8 cellular contexts compared by ENCODE assay signal in genomic region chr3:193572426-193572908, GRCh38. TPM values are rescaled to one million over a fixed set of nuclear protein-coding genes. Genes with fewer than 3 reads are reported as not detected.
DNase-seq lines count a peak whose midpoint lies in the region; ATAC-seq and TF ChIP-seq lines count a peak whose summit lies in the region.

No MANE protein-coding gene starts in this region.

- H3K36me3 ChIP-seq in CD4-positive, CD25-positive, alpha-beta regulatory T cell (ENCODE audit: control insufficient read depth, insufficient read depth, low read length) = no peaks in the 10 kb centered on the region
- no peaks in the 10 kb centered on the region for H3K36me3 ChIP-seq in lung (ENCODE audit: control insufficient read depth in 2 of 2, insufficient read depth in 2 of 2, low read length in 2 of 2)

- no peak overlapping the region for H3K4me3 ChIP-seq in CD4-positive, CD25-positive, alpha-beta regulatory T cell (ENCODE audit: low read depth, low read length)
- no peak overlapping the region for H3K4me3 ChIP-seq in lung

- 9 to 12% methylated on average over 10 of the region's 10 CpGs for WGBS in lung, 2 donors

- H3K9me3 ChIP-seq in CD4-positive, CD25-positive, alpha-beta regulatory T cell (ENCODE audit: control insufficient read depth in 2 of 2, low read length in 2 of 2) = no peaks in the 10 kb centered on the region
- no peaks in the 10 kb centered on the region for H3K9me3 ChIP-seq in lung (ENCODE audit: control insufficient read depth in 2 of 2, insufficient read depth in 1 of 2, low read length in 1 of 2)

- no peak for ATAC-seq in CD4-positive, CD25-positive, alpha-beta regulatory T cell (ENCODE audit: low read depth in 2 of 2)
- ATAC-seq in GM19351 (IDR thresholded peaks at IDR 0.05; ENCODE audit: unreplicated experiment) (peak; percentile 91), HG03442 (IDR thresholded peaks at IDR 0.05; ENCODE audit: unreplicated experiment) (peak; percentile 78), lung (ENCODE audit: insufficient read depth, low FRiP score) (peak; percentile 55)

- H3K27me3 Mint-ChIP-seq in CD4-positive, CD25-positive, alpha-beta regulatory T cell = peaks cover 17% of the 10 kb centered on the region

- peak; percentile 9 to 69 (median 35) for DNase-seq in CD4-positive, CD25-positive, alpha-beta regulatory T cell
- DNase-seq in NCI-H460 (ENCODE audit: extremely low read depth, low read depth) (peak; percentile 54), dermis microvascular lymphatic vessel endothelial cell (ENCODE audit: low read depth in 2 of 2) (peak; percentile 44 to 68), lung (ENCODE audit: low spot score) (peak; percentile 66)
- peak; percentile 10 to 44 for DNase-seq in activated CD4-positive, alpha-beta T cell treated with anti-CD3 and anti-CD28 coated beads for 24 hours (ENCODE audit: low read depth in 2 of 2)
- DNase-seq in stimulated activated naive CD4-positive, alpha-beta T cell treated with Interleukin-2 at 50 U/mL for 16 hours (lab: John Stamatoyannopoulos, UW) = peak; percentile 18

- H3K27ac Mint-ChIP-seq in CD4-positive, CD25-positive, alpha-beta regulatory T cell = no peak overlapping the region

- no peaks in the 10 kb centered on the region for H3K9me3 Mint-ChIP-seq in CD4-positive, CD25-positive, alpha-beta regulatory T cell

- H3K4me1 ChIP-seq in CD4-positive, CD25-positive, alpha-beta regulatory T cell (ENCODE audit: control insufficient read depth, insufficient read depth, low read length, poor library complexity, severe bottlenecking) = no peaks in the 10 kb centered on the region
- no peaks in the 10 kb centered on the region for H3K4me1 ChIP-seq in lung (ENCODE audit: control insufficient read depth in 2 of 2, insufficient read depth in 2 of 2, low read length in 2 of 2)

- no peaks in the 10 kb centered on the region for H3K27me3 ChIP-seq in CD4-positive, CD25-positive, alpha-beta regulatory T cell (ENCODE audit: control insufficient read depth, insufficient read depth, low read length)
- no peaks in the 10 kb centered on the region for H3K27me3 ChIP-seq in lung (ENCODE audit: control insufficient read depth, insufficient read depth)

- H3K36me3 Mint-ChIP-seq in CD4-positive, CD25-positive, alpha-beta regulatory T cell = no peaks in the 10 kb centered on the region

- peak; percentile 57 for TF ChIP-seq CTCF in lung (IDR thresholded peaks at IDR 0.05; ENCODE audit: control extremely low read depth, extremely low read depth)

- H3K4me3 Mint-ChIP-seq in CD4-positive, CD25-positive, alpha-beta regulatory T cell = no peak overlapping the region

- H3K4me1 Mint-ChIP-seq in CD4-positive, CD25-positive, alpha-beta regulatory T cell = peaks cover 0 to 2% (median 0%) of the 10 kb centered on the region in 4 donors

- no peak overlapping the region for H3K27ac ChIP-seq in CD4-positive, CD25-positive, alpha-beta regulatory T cell (ENCODE audit: insufficient read depth, low read length, poor library complexity, severe bottlenecking)
- no peak overlapping the region for H3K27ac ChIP-seq in lung (ENCODE audit: low read depth in 1 of 2, low read length in 1 of 2)

RNA-seq across cellular contexts. Expression of gene ATP13A4, which starts 17.8 kb away (rescaled TPM):
- 1.6 TPM for total RNA-seq in CD4-positive, CD25-positive, alpha-beta regulatory T cell
- polyA plus RNA-seq in CD4-positive, CD25-positive, alpha-beta regulatory T cell = not detected
- not detected in 2 replicates for total RNA-seq in NCI-H460 (2014; rRNA removed; shearing (Covaris generic))
- polyA plus RNA-seq in NCI-H460 (2014; cell fraction: nucleus; rRNA removed) = not detected in 2 replicates
- total RNA-seq in dermis microvascular lymphatic vessel endothelial cell (0.13 TPM in 1 of 2 replicates, not detected in the other), lung (100 to 1,000 TPM; 114 to 202 TPM)
- 10 to 100 TPM; 25.5 to 57.3 TPM for polyA plus RNA-seq in lung

RNA-seq across cellular contexts. Expression of gene OPA1, which starts 20.5 kb away (rescaled TPM):
- 57.4 TPM for total RNA-seq in CD4-positive, CD25-positive, alpha-beta regulatory T cell
- polyA plus RNA-seq in CD4-positive, CD25-positive, alpha-beta regulatory T cell = 10 to 100 TPM; 20.3 to 23.8 (median 21.9) TPM
- total RNA-seq in NCI-H460 (2014; rRNA removed; shearing (Covaris generic)) = 53.6 and 56.0 TPM in 2 replicates
- polyA plus RNA-seq in NCI-H460 (2014; cell fraction: nucleus; rRNA removed) = 48.0 and 53.6 TPM in 2 replicates
- total RNA-seq in dermis microvascular lymphatic vessel endothelial cell (34.9 and 46.2 TPM in 2 replicates), lung (10 to 100 TPM; 40.2 to 54.2 TPM)
- polyA plus RNA-seq in lung = 10 to 100 TPM in 1 of 2 donors, 1 to 10 TPM in 1; 8.8 to 17.8 TPM

Comparison
In these comparisons a context has a peak if more than half of its experiments do, and no peak if none do; other contexts are left out.
1. ATAC-seq: peak in GM19351 (single experiment), HG03442 (single experiment) and lung (single experiment); none in CD4-positive, CD25-positive, alpha-beta regulatory T cell (0 of 2).
2. RNA of gene ATP13A4, which starts 17.8 kb away (total RNA-seq): 114 to 202 TPM in lung; 1.6 TPM in CD4-positive, CD25-positive, alpha-beta regulatory T cell (single experiment), not detected in NCI-H460 and 0.13 TPM in dermis microvascular lymphatic vessel endothelial cell; every median in the first group is over 10 times any median in the second.
3. Peak in every context shown above with its lines, with median percentiles within 50 percentile points of each other: DNase-seq.